ENCODE assay signal across 13 cellular contexts in the genomic region with DNA sequence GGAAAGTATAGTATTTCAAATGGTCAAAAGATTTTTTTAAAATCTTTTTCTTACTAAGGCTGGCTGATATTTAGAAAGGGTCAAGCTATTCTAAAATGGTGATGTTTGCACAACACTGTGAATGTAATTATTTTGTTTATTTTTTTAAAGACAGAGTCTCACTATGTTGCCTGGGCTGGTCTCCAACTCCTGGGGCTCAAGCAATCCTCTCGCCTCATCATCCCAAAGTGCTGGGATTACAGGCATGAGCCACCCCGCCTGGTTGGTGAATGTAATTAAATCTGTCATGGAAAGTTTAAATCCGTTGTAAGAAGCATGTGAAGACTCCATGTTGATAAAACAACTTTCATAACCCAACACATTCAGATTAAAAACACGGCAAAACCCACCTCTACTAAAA. TPM values are rescaled to one million over a fixed set of nuclear protein-coding genes. Genes with fewer than 3 reads are reported as not detected.
A peak's percentile ranks its signal among the peaks of the same experiment; 100 is the strongest.
DNase-seq lines count a peak whose midpoint lies in the region; TF ChIP-seq lines count a peak whose summit lies in the region.
"Had no signal": no experiment of that assay in that cellular context is flagged by ENCODE, and none has a peak within 500 bp of the region (broad histone marks: within the 10 kb centered on the region; RNA-seq: fewer than 3 reads in every experiment).

No MANE protein-coding gene starts in this region.

- peak overlapping the region; percentile 87 for H3K4me3 ChIP-seq in GM12865 (ENCODE audit: low read depth, low read length)
- H3K4me3 ChIP-seq in fibroblast of mammary gland (ENCODE audit: control insufficient read depth, low read depth, low read length), result peak overlapping the region; percentile 68
- H3K4me3 ChIP-seq in smooth muscle cell, result peak overlapping the region; percentile 98
- H3K4me3 ChIP-seq: K562, lung had no signal

- peaks cover 74% of the 10 kb centered on the region for H3K79me2 ChIP-seq in smooth muscle cell (ENCODE audit: low read depth)

- H2AFZ ChIP-seq in smooth muscle cell (ENCODE audit: low read depth), result no peak overlapping the region

- no peak overlapping the region for H3K9ac ChIP-seq in smooth muscle cell (ENCODE audit: low read depth)

- DNase-seq in GM12865 (ENCODE audit: low read depth), result no peak
- DNase-seq in RKO (ENCODE audit: low spot score), result peak; percentile 28
- peak; percentile 69 for DNase-seq in fibroblast of mammary gland (ENCODE audit: low read depth)
- no peak for DNase-seq in smooth muscle cell (lab: John Stamatoyannopoulos, UW; ENCODE audit: unreplicated experiment)
- DNase-seq in effector CD4-positive, alpha-beta T cell, result no peak
- no peak for DNase-seq in NK-92 treated with Interleukin-12 subunit alpha and Interleukin-12 subunit beta, amount 100 ng/mL, for 24 hours (lab: John Stamatoyannopoulos, UW)
- DNase-seq in cerebellar nuclear complex (lab: John Stamatoyannopoulos, UW), result no peak
- DNase-seq: GDM1; NCI-H510A; small intestine; stimulated activated naive CD4-positive, alpha-beta T cell had no signal

- peak overlapping the region; percentile 95 for H3K4me2 ChIP-seq in smooth muscle cell

- peaks cover 24% of the 10 kb centered on the region for H3K4me1 ChIP-seq in smooth muscle cell (ENCODE audit: low read depth)

- no peaks in the 10 kb centered on the region for H3K36me3 ChIP-seq in smooth muscle cell (ENCODE audit: low read depth)

- TF ChIP-seq CTCF in GM12865 (IDR thresholded peaks at IDR 0.05; ENCODE audit: insufficient read depth, low read depth, low read length, missing control alignments), result no peak
- no peak for TF ChIP-seq CTCF in fibroblast of mammary gland (conservative IDR thresholded peaks at IDR 0.05; ENCODE audit: control insufficient read depth, insufficient read depth, low read depth, low read length)
- TF ChIP-seq CTCF in smooth muscle cell (IDR thresholded peaks at IDR 0.05; ENCODE audit: borderline replicate concordance, insufficient read depth, poor library complexity, severe bottlenecking), result no peak

- peaks cover 72% of the 10 kb centered on the region for H4K20me1 ChIP-seq in smooth muscle cell (ENCODE audit: low read depth)

- H3F3A ChIP-seq in smooth muscle cell (ENCODE audit: low read depth), result no peaks in the 10 kb centered on the region

- no peaks in the 10 kb centered on the region for H3K9me3 ChIP-seq in smooth muscle cell (replicated peaks; ENCODE audit: low read depth)

- H3K27me3 ChIP-seq in smooth muscle cell (ENCODE audit: low read depth), result no peaks in the 10 kb centered on the region

- 49% methylated on average over 4 of the region's 4 CpGs for WGBS in smooth muscle cell (ENCODE audit: low lambda C conversion rate)

- peak overlapping the region; percentile 79 for H3K27ac ChIP-seq in smooth muscle cell (ENCODE audit: low read depth)

RNA-seq across cellular contexts. Expression of a gene that starts 2.6 kb away (rescaled TPM):
- total RNA-seq in smooth muscle cell, result 38.2 and 44.0 TPM in 2 replicates
- polyA plus RNA-seq in smooth muscle cell, result 20.8 and 23.6 TPM in 2 replicates

Comparison
In these comparisons a context has a peak if more than half of its experiments do, and no peak if none do; other contexts are left out.
1. DNase-seq: peak in RKO (single experiment) and fibroblast of mammary gland (single experiment); none in GM12865 (single experiment), smooth muscle cell (single experiment), effector CD4-positive, alpha-beta T cell (single experiment), NK-92 treated with Interleukin-12 subunit alpha and Interleukin-12 subunit beta, amount 100 ng/mL, for 24 hours (single experiment) and cerebellar nuclear complex (0 of 2).
2. Peak in every context shown above with its lines, with median percentiles within 50 percentile points of each other: H3K4me3 ChIP-seq.